In the genomic region with DNA sequence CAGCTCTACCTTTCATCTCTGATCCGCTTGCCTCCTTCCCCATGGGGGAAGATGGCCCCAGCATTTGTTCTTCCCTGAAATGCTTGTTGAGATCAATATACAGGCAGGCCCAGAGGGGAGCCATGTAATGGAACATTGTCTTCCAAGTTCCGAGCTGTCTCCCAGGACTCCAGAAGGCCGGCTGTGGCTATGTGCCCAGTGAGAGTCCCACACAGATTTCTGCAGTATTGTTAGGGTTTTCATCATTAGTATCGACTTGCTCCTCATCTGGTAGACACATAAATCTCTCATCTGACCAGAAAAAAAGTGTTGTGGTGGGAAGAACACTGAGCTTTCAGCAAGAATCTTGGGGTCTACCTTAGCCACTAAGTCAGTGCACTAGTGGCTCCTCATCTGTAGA, we compare ENCODE assay signal across 13 cellular contexts.
"Had no signal": no experiment of that assay in that cellular context is flagged by ENCODE, and none has a peak within 500 bp of the region (broad histone marks: within the 10 kb centered on the region; RNA-seq: fewer than 3 reads in every experiment).

No MANE protein-coding gene starts in this region.

- H3K4me1 Mint-ChIP-seq: natural killer cell; stimulated activated naive CD8-positive, alpha-beta T cell treated with anti-CD3 and anti-CD28 coated beads, Interleukin-15, amount 100 ng/mL, for 72 hours had no signal

- H3K4me3 ChIP-seq: ascending aorta, cardiac muscle cell, SJSA1, tibial nerve had no signal

- H3K9me3 Mint-ChIP-seq: activated CD4-positive, alpha-beta memory T cell treated with anti-CD3 and anti-CD28 coated beads for 36 hours; natural killer cell had no signal

- H3K4me3 Mint-ChIP-seq: activated CD4-positive, alpha-beta memory T cell treated with anti-CD3 and anti-CD28 coated beads for 36 hours; natural killer cell; stimulated activated naive CD8-positive, alpha-beta T cell treated with anti-CD3 and anti-CD28 coated beads, Interleukin-15, amount 100 ng/mL, for 72 hours had no signal

- H3K36me3 ChIP-seq: ascending aorta, cardiac muscle cell, SJSA1, tibial nerve had no signal

- H3K27ac ChIP-seq: ascending aorta, cardiac muscle cell, SJSA1, tibial nerve had no signal

- DNase-seq: activated CD4-positive, alpha-beta memory T cell treated with anti-CD3 and anti-CD28 coated beads for 36 hours; activated CD4-positive, alpha-beta T cell treated with anti-CD3 and anti-CD28 coated beads for 1 hour; cortex of kidney; effector memory CD4-positive, alpha-beta T cell; left cardiac atrium; natural killer cell; stimulated activated CD4-positive, alpha-beta T cell treated with anti-CD3 and anti-CD28 coated beads, Interleukin-4, amount 100 ng/mL, for 1 hour; stimulated activated naive CD8-positive, alpha-beta T cell treated with anti-CD3 and anti-CD28 coated beads, Interleukin-15, amount 100 ng/mL, for 72 hours; SW 1271 had no signal

- H3K4me1 ChIP-seq: ascending aorta, SJSA1 had no signal

- H3K36me3 Mint-ChIP-seq: activated CD4-positive, alpha-beta memory T cell treated with anti-CD3 and anti-CD28 coated beads for 36 hours; natural killer cell had no signal

- ATAC-seq: natural killer cell; stimulated activated naive CD8-positive, alpha-beta T cell treated with anti-CD3 and anti-CD28 coated beads, Interleukin-15, amount 100 ng/mL, for 72 hours had no signal

- H3K9me3 ChIP-seq: ascending aorta, SJSA1 had no signal

- H3K27me3 ChIP-seq: ascending aorta, cardiac muscle cell, SJSA1 had no signal

- H3K27ac Mint-ChIP-seq: activated CD4-positive, alpha-beta memory T cell treated with anti-CD3 and anti-CD28 coated beads for 36 hours; natural killer cell; stimulated activated naive CD8-positive, alpha-beta T cell treated with anti-CD3 and anti-CD28 coated beads, Interleukin-15, amount 100 ng/mL, for 72 hours had no signal
